ENCODE assay signal across 18 cellular contexts in genomic region chr6:16799279-16800193, GRCh38. TPM values are rescaled to one million over a fixed set of nuclear protein-coding genes. Genes with fewer than 3 reads are reported as not detected.
DNase-seq lines count a peak whose midpoint lies in the region; ATAC-seq, FAIRE-seq and TF ChIP-seq lines count a peak whose summit lies in the region.
"Had no signal": no experiment of that assay in that cellular context is flagged by ENCODE, and none has a peak within 500 bp of the region (broad histone marks: within the 10 kb centered on the region; RNA-seq: fewer than 3 reads in every experiment).

No MANE protein-coding gene starts in this region.

- H3K36me3 ChIP-seq in PC-3 (ENCODE audit: low read depth, low read length) (no peaks in the 10 kb centered on the region), endothelial cell of umbilical vein (ENCODE audit: control insufficient read depth in 2 of 2, extremely low read depth in 1 of 2, insufficient read depth in 2 of 2, low read length in 2 of 2) (no peaks in the 10 kb centered on the region), skeletal muscle tissue (ENCODE audit: control insufficient read depth in 3 of 3, insufficient read depth in 3 of 3, low read length in 3 of 3) (no peaks in the 10 kb centered on the region)
- H3K36me3 ChIP-seq: esophagus squamous epithelium had no signal

- TF ChIP-seq CTCF in PC-3 (conservative IDR thresholded peaks at IDR 0.05; ENCODE audit: low read depth, low read length) (no peak), endothelial cell of umbilical vein (IDR thresholded peaks at IDR 0.05; ENCODE audit: extremely low read depth in 1 of 2, insufficient read depth in 1 of 2, low read depth in 1 of 2, low read length in 2 of 2) (no peak)

- H3K9me3 Mint-ChIP-seq in activated naive CD8-positive, alpha-beta T cell treated with anti-CD3 and anti-CD28 coated beads, Interleukin-2, amount 50 U/mL, for 24 hours, result no peaks in the 10 kb centered on the region
- H3K9me3 Mint-ChIP-seq in activated naive CD8-positive, alpha-beta T cell treated with anti-CD3 and anti-CD28 coated beads for 36 hours, result no peaks in the 10 kb centered on the region
- H3K9me3 Mint-ChIP-seq: natural killer cell treated with Interleukin-12 subunit alpha and Interleukin-12 subunit beta and Interleukin-15 and Interleukin-18, amount 100 ng/mL, for 72 hours had no signal

- FAIRE-seq in endothelial cell of umbilical vein (lab: Jason Lieb, UNC), result no peak
- FAIRE-seq: A204.1, colon, RCC 7860 had no signal

- peaks cover 36% of the 10 kb centered on the region for H3K4me1 Mint-ChIP-seq in activated naive CD8-positive, alpha-beta T cell treated with anti-CD3 and anti-CD28 coated beads, Interleukin-2, amount 50 U/mL, for 24 hours
- peaks cover 14% of the 10 kb centered on the region for H3K4me1 Mint-ChIP-seq in activated naive CD8-positive, alpha-beta T cell treated with anti-CD3 and anti-CD28 coated beads for 36 hours

- no peaks in the 10 kb centered on the region for H3K36me3 Mint-ChIP-seq in activated naive CD8-positive, alpha-beta T cell treated with anti-CD3 and anti-CD28 coated beads, Interleukin-2, amount 50 U/mL, for 24 hours (ENCODE audit: low read depth)
- H3K36me3 Mint-ChIP-seq in activated naive CD8-positive, alpha-beta T cell treated with anti-CD3 and anti-CD28 coated beads for 36 hours, result no peaks in the 10 kb centered on the region
- H3K36me3 Mint-ChIP-seq: natural killer cell treated with Interleukin-12 subunit alpha and Interleukin-12 subunit beta and Interleukin-15 and Interleukin-18, amount 100 ng/mL, for 72 hours had no signal

- H4K20me1 ChIP-seq in PC-3 (ENCODE audit: low read length) (no peaks in the 10 kb centered on the region), endothelial cell of umbilical vein (replicated peaks; ENCODE audit: control insufficient read depth, extremely low read depth, insufficient read depth, low read length) (no peaks in the 10 kb centered on the region)

- H2AFZ ChIP-seq in PC-3 (ENCODE audit: low read length) (no peak overlapping the region), endothelial cell of umbilical vein (ENCODE audit: low read depth, low read length) (no peak overlapping the region)

- DNase-seq in activated naive CD8-positive, alpha-beta T cell treated with anti-CD3 and anti-CD28 coated beads, Interleukin-2, amount 50 U/mL, for 24 hours, result no peak
- DNase-seq in activated naive CD8-positive, alpha-beta T cell treated with anti-CD3 and anti-CD28 coated beads for 36 hours, result no peak
- peak; percentile 90 for DNase-seq in PC-3
- peak; percentile 7 for DNase-seq in endothelial cell of umbilical vein (ENCODE audit: low read depth, low spot score)
- DNase-seq in erythroblast (lab: John Stamatoyannopoulos, UW), result no peak
- no peak for DNase-seq in stimulated activated naive CD8-positive, alpha-beta T cell treated with anti-CD3 and anti-CD28 coated beads, Interleukin-15, Interleukin-2, amounts not matched to agents 100 U/mL and 50 U/mL, for 24 hours
- DNase-seq: activated CD4-positive, alpha-beta T cell treated with anti-CD3 and anti-CD28 coated beads for 4 hours; activated T-cell treated with anti-CD3 and anti-CD28 coated beads, Interleukin-2, amount 50 U/mL, for 1 hour; esophagus squamous epithelium; NCI-H1092 treated with DMSO at 0.1 percent for 48 hours; NCI-H345; stimulated activated CD4-positive, alpha-beta T cell treated with anti-CD3 and anti-CD28 coated beads, Interleukin-4, amount 100 ng/mL, for 24 hours had no signal

- BruUV-seq in PC-3 (replicated peaks; lab: Mats Ljungman, UMichigan) (no TSS peak), endothelial cell of umbilical vein (replicated peaks; lab: Mats Ljungman, UMichigan) (no TSS peak)

- H3K4me2 ChIP-seq in PC-3 (ENCODE audit: low read length) (peak overlapping the region; percentile 50), endothelial cell of umbilical vein (ENCODE audit: insufficient read depth, low read length) (no peak overlapping the region)

- no peaks in the 10 kb centered on the region for H3K9me3 ChIP-seq in PC-3 (ENCODE audit: low read length)
- no peaks in the 10 kb centered on the region for H3K9me3 ChIP-seq in endothelial cell of umbilical vein (replicated peaks; ENCODE audit: control insufficient read depth, insufficient read depth, low read length)
- H3K9me3 ChIP-seq in skeletal muscle tissue (ENCODE audit: control insufficient read depth in 3 of 3, low read length in 3 of 3), result no peaks in the 10 kb centered on the region
- H3K9me3 ChIP-seq: esophagus squamous epithelium had no signal

- H3F3A ChIP-seq in PC-3 (ENCODE audit: low read length, unreplicated experiment), result no peaks in the 10 kb centered on the region

- H3K79me2 ChIP-seq in PC-3 (ENCODE audit: low read length) (no peaks in the 10 kb centered on the region), endothelial cell of umbilical vein (ENCODE audit: control insufficient read depth, insufficient read depth, low read length) (no peaks in the 10 kb centered on the region)

- no peaks in the 10 kb centered on the region for H3K27me3 ChIP-seq in PC-3 (ENCODE audit: low read length)
- no peaks in the 10 kb centered on the region for H3K27me3 ChIP-seq in endothelial cell of umbilical vein (ENCODE audit: control insufficient read depth in 2 of 2, insufficient read depth in 2 of 2, low read length in 2 of 2)
- no peaks in the 10 kb centered on the region for H3K27me3 ChIP-seq in skeletal muscle tissue (ENCODE audit: control insufficient read depth in 3 of 3, insufficient read depth in 3 of 3, low read length in 3 of 3)
- H3K27me3 ChIP-seq: esophagus squamous epithelium had no signal

- CTCF ChIA-PET in PC-3 (lab: Charles Lee) (no interaction called here), endothelial cell of umbilical vein (lab: Charles Lee) (interaction anchor here (1.2 kb wide), 1 partner anchor 166 kb away, joined by 3 read pairs; no protein-coding TSS in a partner anchor)

- H3K9ac ChIP-seq in PC-3 (ENCODE audit: low read length) (no peak overlapping the region), endothelial cell of umbilical vein (replicated peaks; ENCODE audit: extremely low read depth, insufficient read depth, low read length) (no peak overlapping the region), skeletal muscle tissue (ENCODE audit: low read depth in 1 of 3, low read length in 3 of 3) (no peak overlapping the region)

- H3K4me3 ChIP-seq in PC-3 (ENCODE audit: low read length) (0 out of 2 replicates have a peak overlapping the region, but pooled peaks have one; percentile 13), endothelial cell of umbilical vein (replicated peaks in 1 of 3; ENCODE audit: insufficient read depth in 1 of 3, low read depth in 1 of 3, low read length in 3 of 3) (no peak overlapping the region), skeletal muscle tissue (ENCODE audit: low read length in 3 of 3) (no peak overlapping the region)
- H3K4me3 ChIP-seq: esophagus squamous epithelium had no signal

- TF ChIP-seq POLR2A in endothelial cell of umbilical vein (IDR thresholded peaks at IDR 0.05; ENCODE audit: low read depth, low read length) (no peak), erythroblast (IDR thresholded peaks at IDR 0.05; ENCODE audit: low read length) (no peak)

- peaks cover 29% of the 10 kb centered on the region for H3K4me1 ChIP-seq in PC-3 (ENCODE audit: insufficient read depth, low read length)
- H3K4me1 ChIP-seq in endothelial cell of umbilical vein (ENCODE audit: control insufficient read depth, extremely low read depth, insufficient read depth, low read length), result no peaks in the 10 kb centered on the region
- peaks cover 8 to 27% (median 24%) of the 10 kb centered on the region in 3 donors for H3K4me1 ChIP-seq in skeletal muscle tissue (ENCODE audit: control insufficient read depth in 3 of 3, insufficient read depth in 3 of 3, low read length in 3 of 3)

- no peak overlapping the region for H3K27ac Mint-ChIP-seq in activated naive CD8-positive, alpha-beta T cell treated with anti-CD3 and anti-CD28 coated beads, Interleukin-2, amount 50 U/mL, for 24 hours
- no peak overlapping the region for H3K27ac Mint-ChIP-seq in activated naive CD8-positive, alpha-beta T cell treated with anti-CD3 and anti-CD28 coated beads for 36 hours
- H3K27ac Mint-ChIP-seq: natural killer cell treated with Interleukin-12 subunit alpha and Interleukin-12 subunit beta and Interleukin-15 and Interleukin-18, amount 100 ng/mL, for 72 hours had no signal

- dilution Hi-C loops in endothelial cell of umbilical vein (cut with MboI; ENCODE audit: extremely low pct_ligation_motif_present, low sequenced_read_pairs), result no loop called here

- peak overlapping the region; percentile 60 for H3K27ac ChIP-seq in PC-3 (ENCODE audit: low read length)
- no peak overlapping the region for H3K27ac ChIP-seq in endothelial cell of umbilical vein (ENCODE audit: insufficient read depth, low read depth, low read length)
- peak overlapping the region; percentile 29 for H3K27ac ChIP-seq in skeletal muscle tissue (ENCODE audit: low read depth, low read length)
- H3K27ac ChIP-seq: esophagus squamous epithelium had no signal

- H3K4me3 Mint-ChIP-seq in activated naive CD8-positive, alpha-beta T cell treated with anti-CD3 and anti-CD28 coated beads, Interleukin-2, amount 50 U/mL, for 24 hours, result no peak overlapping the region
- no peak overlapping the region for H3K4me3 Mint-ChIP-seq in activated naive CD8-positive, alpha-beta T cell treated with anti-CD3 and anti-CD28 coated beads for 36 hours
- H3K4me3 Mint-ChIP-seq: natural killer cell treated with Interleukin-12 subunit alpha and Interleukin-12 subunit beta and Interleukin-15 and Interleukin-18, amount 100 ng/mL, for 72 hours had no signal

- H3K27me3 Mint-ChIP-seq in activated naive CD8-positive, alpha-beta T cell treated with anti-CD3 and anti-CD28 coated beads, Interleukin-2, amount 50 U/mL, for 24 hours, result no peaks in the 10 kb centered on the region
- no peaks in the 10 kb centered on the region for H3K27me3 Mint-ChIP-seq in activated naive CD8-positive, alpha-beta T cell treated with anti-CD3 and anti-CD28 coated beads for 36 hours
- H3K27me3 Mint-ChIP-seq: natural killer cell treated with Interleukin-12 subunit alpha and Interleukin-12 subunit beta and Interleukin-15 and Interleukin-18, amount 100 ng/mL, for 72 hours had no signal

- intact Hi-C loops in PC-3 (cut with micrococcal nuclease), result loop anchor here (2.0 kb wide), 1 partner anchor 33 kb away; no protein-coding TSS in a partner anchor
- intact Hi-C loops in endothelial cell of umbilical vein (cut with micrococcal nuclease), result no loop called here

- no peaks in the 10 kb centered on the region for H3K9me1 ChIP-seq in endothelial cell of umbilical vein (replicated peaks; ENCODE audit: control insufficient read depth, extremely low read depth, insufficient read depth, low read length)

- peak; percentile 33 for ATAC-seq in activated naive CD8-positive, alpha-beta T cell treated with anti-CD3 and anti-CD28 coated beads, Interleukin-2, amount 50 U/mL, for 24 hours
- ATAC-seq in PC-3, result peak; percentile 94
- no peak for ATAC-seq in HG03520 (IDR thresholded peaks at IDR 0.05; ENCODE audit: unreplicated experiment)
- ATAC-seq in stimulated activated naive CD8-positive, alpha-beta T cell treated with anti-CD3 and anti-CD28 coated beads, Interleukin-15, Interleukin-2, amounts not matched to agents 100 U/mL and 50 U/mL, for 24 hours, result no peak
- ATAC-seq: natural killer cell treated with Interleukin-12 subunit alpha and Interleukin-12 subunit beta and Interleukin-15 and Interleukin-18, amount 100 ng/mL, for 72 hours had no signal

- POLR2A ChIA-PET in PC-3 (lab: Charles Lee; ENCODE audit: unreplicated experiment), result no interaction called here
- POLR2A ChIA-PET in endothelial cell of umbilical vein (lab: Charles Lee), result no interaction called here

- no peaks in the 10 kb centered on the region for H3K9me2 ChIP-seq in PC-3 (replicated peaks; ENCODE audit: low read length)

RNA-seq across cellular contexts. Expression of gene ATXN1, which starts 38.3 kb away (rescaled TPM):
- total RNA-seq in activated naive CD8-positive, alpha-beta T cell treated with anti-CD3 and anti-CD28 coated beads for 36 hours, result 10 to 100 TPM; 27.8 to 32.8 TPM
- total RNA-seq in PC-3 (2014; rRNA removed), result 19.1 and 27.0 TPM in 2 replicates
- total RNA-seq in endothelial cell of umbilical vein, result 33.0 and 34.1 TPM in 2 replicates
- polyA plus RNA-seq in endothelial cell of umbilical vein, result 16.4 and 23.3 TPM in 2 replicates
- 9.0 and 9.5 TPM in 2 replicates for polyA plus RNA-seq in endothelial cell of umbilical vein (2011; cell fraction: cytosol; rRNA removed)
- 23.7 and 25.8 TPM in 2 replicates for polyA plus RNA-seq in endothelial cell of umbilical vein (2011; cell fraction: nucleus; rRNA removed)
- 8.1 and 10.2 TPM in 2 replicates for polyA plus RNA-seq in endothelial cell of umbilical vein (2012)
- 70.2 and 70.9 TPM in 2 replicates for polyA minus RNA-seq in endothelial cell of umbilical vein
- 4.3 TPM for polyA minus RNA-seq in endothelial cell of umbilical vein (2011; cell fraction: cytosol; rRNA and poly(A)+ RNA removed)
- polyA minus RNA-seq in endothelial cell of umbilical vein (2011; cell fraction: nucleus; rRNA and poly(A)+ RNA removed), result 90.2 and 138 TPM in 2 replicates
- 30.8 TPM for total RNA-seq in skeletal muscle tissue

Comparison
In these comparisons a context has a peak if more than half of its experiments do, and no peak if none do; other contexts are left out.
1. ATAC-seq: peak in activated naive CD8-positive, alpha-beta T cell treated with anti-CD3 and anti-CD28 coated beads, Interleukin-2, amount 50 U/mL, for 24 hours (single experiment) and PC-3 (single experiment); none in HG03520 (single experiment) and stimulated activated naive CD8-positive, alpha-beta T cell treated with anti-CD3 and anti-CD28 coated beads, Interleukin-15, Interleukin-2, amounts not matched to agents 100 U/mL and 50 U/mL, for 24 hours (single experiment).
2. DNase-seq: peak in PC-3 (single experiment) and endothelial cell of umbilical vein (single experiment); none in activated naive CD8-positive, alpha-beta T cell treated with anti-CD3 and anti-CD28 coated beads, Interleukin-2, amount 50 U/mL, for 24 hours (single experiment), activated naive CD8-positive, alpha-beta T cell treated with anti-CD3 and anti-CD28 coated beads for 36 hours (single experiment), erythroblast (0 of 2) and stimulated activated naive CD8-positive, alpha-beta T cell treated with anti-CD3 and anti-CD28 coated beads, Interleukin-15, Interleukin-2, amounts not matched to agents 100 U/mL and 50 U/mL, for 24 hours (single experiment).